ENCODE assay signal across 16 cellular contexts in the genomic region with DNA sequence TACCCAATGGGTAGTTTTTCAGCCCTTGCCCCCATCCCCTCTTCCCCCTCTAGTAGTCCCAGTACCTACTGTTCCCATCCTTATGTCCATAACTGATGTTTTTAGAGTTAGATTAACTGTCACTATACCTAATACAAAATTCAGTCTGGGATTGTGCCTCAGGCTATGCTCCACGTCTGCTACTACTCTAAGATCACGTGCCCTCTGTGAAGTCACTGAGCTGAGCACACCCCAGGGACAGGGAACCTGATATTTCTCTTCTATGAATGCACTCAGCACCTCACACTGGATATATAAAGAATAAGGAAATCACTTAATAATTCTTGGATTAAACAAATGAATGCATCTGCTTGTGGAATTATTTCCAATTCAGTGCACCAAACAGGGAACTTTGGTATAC.
A peak's percentile ranks its signal among the peaks of the same experiment; 100 is the strongest.
DNase-seq lines count a peak whose midpoint lies in the region; ATAC-seq lines count a peak whose summit lies in the region.
"Had no signal": no experiment of that assay in that cellular context is flagged by ENCODE, and none has a peak within 500 bp of the region (broad histone marks: within the 10 kb centered on the region; RNA-seq: fewer than 3 reads in every experiment).

No MANE protein-coding gene starts in this region.

- no peaks in the 10 kb centered on the region for H3K9me3 ChIP-seq in Karpas-422 (ENCODE audit: low read length)
- H3K9me3 ChIP-seq in naive thymus-derived CD4-positive, alpha-beta T cell (ENCODE audit: control insufficient read depth in 2 of 3, low read length in 3 of 3), result no peaks in the 10 kb centered on the region
- H3K9me3 ChIP-seq: spleen, uterus had no signal

- no peak overlapping the region for H3K4me3 ChIP-seq in Karpas-422 (ENCODE audit: low read length)
- no peak overlapping the region for H3K4me3 ChIP-seq in naive thymus-derived CD4-positive, alpha-beta T cell (ENCODE audit: low read length)
- H3K4me3 ChIP-seq: spleen, uterus had no signal

- H4K20me1 ChIP-seq in Karpas-422 (ENCODE audit: insufficient read depth, low read depth, low read length), result no peaks in the 10 kb centered on the region

- H3K9ac ChIP-seq in Karpas-422 (ENCODE audit: low read length), result no peak overlapping the region

- peak overlapping the region; percentile 53 for H3K27ac ChIP-seq in Karpas-422 (ENCODE audit: low read length)
- H3K27ac ChIP-seq in naive thymus-derived CD4-positive, alpha-beta T cell (ENCODE audit: low read depth, low read length), result no peak overlapping the region
- H3K27ac ChIP-seq: spleen, uterus had no signal

- no peaks in the 10 kb centered on the region for H3K9me3 Mint-ChIP-seq in naive thymus-derived CD4-positive, alpha-beta T cell
- H3K9me3 Mint-ChIP-seq: activated naive CD4-positive, alpha-beta T cell treated with anti-CD3 and anti-CD28 coated beads, Interleukin-2, amount 50 U/mL, for 24 hours; endodermal cell had no signal

- peaks cover 58% of the 10 kb centered on the region for H3K79me2 ChIP-seq in Karpas-422 (ENCODE audit: low read length)

- H3K36me3 ChIP-seq in Karpas-422 (ENCODE audit: insufficient read depth, low read length), result no peaks in the 10 kb centered on the region
- no peaks in the 10 kb centered on the region for H3K36me3 ChIP-seq in naive thymus-derived CD4-positive, alpha-beta T cell (ENCODE audit: control insufficient read depth in 2 of 3, insufficient read depth in 3 of 3, low read length in 3 of 3)
- H3K36me3 ChIP-seq: spleen, uterus had no signal

- H3K9me2 ChIP-seq in Karpas-422 (replicated peaks; ENCODE audit: insufficient read depth, low read length), result no peaks in the 10 kb centered on the region

- peaks cover 40% of the 10 kb centered on the region for H3K4me1 ChIP-seq in Karpas-422 (ENCODE audit: low read length)
- no peaks in the 10 kb centered on the region for H3K4me1 ChIP-seq in naive thymus-derived CD4-positive, alpha-beta T cell (ENCODE audit: control insufficient read depth in 2 of 2, insufficient read depth in 2 of 2, low read length in 2 of 2)
- H3K4me1 ChIP-seq: spleen, uterus had no signal

- ATAC-seq in naive thymus-derived CD4-positive, alpha-beta T cell, result no peak
- no peak for ATAC-seq in GM21360 (IDR thresholded peaks at IDR 0.05; ENCODE audit: unreplicated experiment)

- peak; percentile 22 for DNase-seq in AG20443 (ENCODE audit: low spot score)
- DNase-seq in Karpas-422, result peak; percentile 59
- DNase-seq in NCI-H524 (lab: John Stamatoyannopoulos, UW), result peak; percentile 23 to 50
- DNase-seq in fibroblast of peridontal ligament (ENCODE audit: extremely low read depth), result peak; percentile 24
- no peak for DNase-seq in germinal center (ENCODE audit: low spot score)
- no peak for DNase-seq in naive thymus-derived CD4-positive, alpha-beta T cell
- no peak for DNase-seq in iPS-NIHi7 (ENCODE audit: extremely low spot score)
- DNase-seq: activated CD4-positive, CD25-positive, alpha-beta regulatory T cell treated with anti-CD3 and anti-CD28 coated beads, Interleukin-2, amount 50 U/mL, for 72 hours; endodermal cell; midbrain; NCI-H226; spleen; T-helper 1 cell; uterus had no signal

- H3K27me3 ChIP-seq in Karpas-422 (ENCODE audit: low read length), result no peaks in the 10 kb centered on the region
- H3K27me3 ChIP-seq in naive thymus-derived CD4-positive, alpha-beta T cell (ENCODE audit: control insufficient read depth in 2 of 2, insufficient read depth in 2 of 2, low read length in 2 of 2), result no peaks in the 10 kb centered on the region
- H3K27me3 ChIP-seq: spleen, uterus had no signal

- H2AFZ ChIP-seq in Karpas-422 (ENCODE audit: low read length), result no peak overlapping the region

- H3K27ac Mint-ChIP-seq in naive thymus-derived CD4-positive, alpha-beta T cell, result no peak overlapping the region
- H3K27ac Mint-ChIP-seq: activated naive CD4-positive, alpha-beta T cell treated with anti-CD3 and anti-CD28 coated beads, Interleukin-2, amount 50 U/mL, for 24 hours; endodermal cell had no signal

- intact Hi-C loops in naive thymus-derived CD4-positive, alpha-beta T cell (cut with micrococcal nuclease), result no loop called here

- no peak overlapping the region for H3K4me3 Mint-ChIP-seq in naive thymus-derived CD4-positive, alpha-beta T cell
- H3K4me3 Mint-ChIP-seq: activated naive CD4-positive, alpha-beta T cell treated with anti-CD3 and anti-CD28 coated beads, Interleukin-2, amount 50 U/mL, for 24 hours; endodermal cell had no signal

- CTCF ChIA-PET in naive thymus-derived CD4-positive, alpha-beta T cell (lab: Charles Lee), result no interaction called here

- peaks cover 0 to 25% (median 6%) of the 10 kb centered on the region in 5 donors for H3K36me3 Mint-ChIP-seq in naive thymus-derived CD4-positive, alpha-beta T cell

- peak overlapping the region; percentile 25 for H3K4me2 ChIP-seq in Karpas-422 (ENCODE audit: low read depth, low read length, poor library complexity, severe bottlenecking)

- H3K27me3 Mint-ChIP-seq in naive thymus-derived CD4-positive, alpha-beta T cell, result no peaks in the 10 kb centered on the region
- H3K27me3 Mint-ChIP-seq: activated naive CD4-positive, alpha-beta T cell treated with anti-CD3 and anti-CD28 coated beads, Interleukin-2, amount 50 U/mL, for 24 hours had no signal

- POLR2A ChIA-PET in naive thymus-derived CD4-positive, alpha-beta T cell (lab: Charles Lee), result no interaction called here

- H3K4me1 Mint-ChIP-seq in naive thymus-derived CD4-positive, alpha-beta T cell, result peaks cover 0 to 2% (median 0%) of the 10 kb centered on the region in 7 donors
- H3K4me1 Mint-ChIP-seq: activated naive CD4-positive, alpha-beta T cell treated with anti-CD3 and anti-CD28 coated beads, Interleukin-2, amount 50 U/mL, for 24 hours; endodermal cell had no signal

Comparison
In these comparisons a context has a peak if more than half of its experiments do, and no peak if none do; other contexts are left out.
1. DNase-seq: peak in AG20443 (single experiment), Karpas-422 (single experiment), NCI-H524 (2 of 2) and fibroblast of peridontal ligament (single experiment); none in germinal center (single experiment), naive thymus-derived CD4-positive, alpha-beta T cell (0 of 9) and iPS-NIHi7 (single experiment).